In the genomic region with DNA sequence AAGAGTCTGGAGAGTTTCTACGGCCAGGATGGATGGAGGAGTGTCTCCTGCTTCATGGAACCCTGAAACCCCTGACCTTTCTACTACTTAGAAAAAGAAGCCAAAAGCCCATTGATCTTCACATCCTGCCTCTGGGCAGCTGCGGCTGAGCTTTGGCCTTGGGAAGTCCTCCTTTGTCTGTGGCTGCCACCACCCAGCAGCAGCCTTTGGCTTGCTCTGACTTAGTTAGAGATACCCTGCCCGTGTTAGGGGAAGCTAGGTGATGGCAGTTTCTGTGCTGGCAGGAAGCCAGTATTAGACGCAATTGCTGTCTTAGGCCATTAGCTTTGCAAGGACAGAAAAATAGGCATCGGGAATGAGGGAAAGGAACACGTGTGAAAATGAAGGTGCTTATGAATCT, we compare ENCODE assay signal across 1 cellular context.
TF ChIP-seq lines count a peak whose summit lies in the region.

No MANE protein-coding gene starts in this region.

TF ChIP-seq in WTC11, 78 proteins besides CTCF, POLR2A, EP300 and RAD21 (continued from another document):
- TF ChIP-seq, protein P1, sequence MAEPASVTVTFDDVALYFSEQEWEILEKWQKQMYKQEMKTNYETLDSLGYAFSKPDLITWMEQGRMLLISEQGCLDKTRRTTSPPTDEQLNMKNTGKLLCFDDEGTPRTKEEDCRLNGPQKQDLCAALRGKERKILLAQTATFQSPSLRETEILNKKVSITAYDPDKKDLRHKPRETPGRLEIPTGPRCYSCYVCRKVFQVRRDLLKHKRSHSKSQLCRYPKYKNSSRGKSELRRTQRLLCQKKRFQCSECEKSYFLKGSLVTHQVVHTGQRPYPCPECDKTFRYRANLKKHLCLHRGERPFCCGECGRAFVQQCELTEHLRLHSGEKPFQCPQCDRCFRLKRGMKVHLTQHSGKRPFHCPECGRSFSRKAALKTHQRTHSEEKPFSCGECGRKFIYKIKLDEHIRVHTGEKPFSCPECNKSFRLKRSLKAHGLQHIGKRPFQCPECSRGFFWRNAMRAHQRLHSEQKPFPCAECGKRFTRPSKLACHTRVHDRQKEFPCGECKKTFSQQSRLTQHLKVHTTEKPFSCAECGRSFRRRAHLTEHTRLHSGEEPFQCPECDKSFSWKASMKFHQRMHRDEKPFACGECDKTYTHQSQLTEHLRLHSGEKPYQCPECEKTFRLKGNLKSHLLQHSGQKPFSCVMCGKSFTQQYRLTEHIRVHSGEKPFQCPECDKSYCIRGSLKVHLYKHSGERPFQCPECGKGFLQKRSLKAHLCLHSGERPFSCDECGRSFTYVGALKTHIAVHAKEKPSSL (CRISPR knock-in tag; conservative IDR thresholded peaks at IDR 0.05) = no peak
- TF ChIP-seq SMAD4 (CRISPR knock-in tag; IDR thresholded peaks at IDR 0.05) (no peak), ZBTB21 (CRISPR knock-in tag; IDR thresholded peaks at IDR 0.05; ENCODE audit: borderline replicate concordance) (no peak), ARID4B (CRISPR knock-in tag; IDR thresholded peaks at IDR 0.05; ENCODE audit: borderline replicate concordance) (no peak), SP1 (CRISPR knock-in tag; conservative IDR thresholded peaks at IDR 0.05) (no peak), TEAD4 (CRISPR knock-in tag; IDR thresholded peaks at IDR 0.05) (no peak), MXD4 (CRISPR knock-in tag; IDR thresholded peaks at IDR 0.05; ENCODE audit: borderline replicate concordance) (no peak), NFYB (CRISPR knock-in tag; conservative IDR thresholded peaks at IDR 0.05; ENCODE audit: low read depth) (no peak), ZNF232 (CRISPR knock-in tag; IDR thresholded peaks at IDR 0.05) (no peak), TP53 (CRISPR knock-in tag; IDR thresholded peaks at IDR 0.05) (no peak), IRF2 (CRISPR knock-in tag; IDR thresholded peaks at IDR 0.05; ENCODE audit: borderline replicate concordance, low read depth) (no peak), ZNF416 (CRISPR knock-in tag; IDR thresholded peaks at IDR 0.05) (no peak)
- TF ChIP-seq, protein P2, sequence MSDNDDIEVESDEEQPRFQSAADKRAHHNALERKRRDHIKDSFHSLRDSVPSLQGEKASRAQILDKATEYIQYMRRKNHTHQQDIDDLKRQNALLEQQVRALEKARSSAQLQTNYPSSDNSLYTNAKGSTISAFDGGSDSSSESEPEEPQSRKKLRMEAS (CRISPR knock-in tag; IDR thresholded peaks at IDR 0.05) = no peak
